ENCODE assay signal across 8 cellular contexts in genomic region chr10:31318382-31318853, GRCh38. TPM values are rescaled to one million over a fixed set of nuclear protein-coding genes. Genes with fewer than 3 reads are reported as not detected.
DNase-seq lines count a peak whose midpoint lies in the region; ATAC-seq lines count a peak whose summit lies in the region.

No MANE protein-coding gene starts in this region.

- H3K56ac ChIP-seq in mesendoderm (ENCODE audit: low read length), result peak overlapping the region; percentile 88

- peak overlapping the region; percentile 99 for H3K27ac Mint-ChIP-seq in activated CD4-positive, alpha-beta memory T cell treated with anti-CD3 and anti-CD28 coated beads for 36 hours

- no peak overlapping the region for H3K27ac ChIP-seq in mesendoderm (ENCODE audit: low read depth, low read length)

- H3K23ac ChIP-seq in mesendoderm (ENCODE audit: low read length), result no peak overlapping the region

- peak overlapping the region; percentile 5 for H3K18ac ChIP-seq in mesendoderm (ENCODE audit: low read length)

- peak overlapping the region; percentile 91 for H3K4me3 ChIP-seq in mesendoderm (ENCODE audit: low read length)

- no peaks in the 10 kb centered on the region for H3K9me3 Mint-ChIP-seq in activated CD4-positive, alpha-beta memory T cell treated with anti-CD3 and anti-CD28 coated beads for 36 hours

- H3K4me1 ChIP-seq in mesendoderm (ENCODE audit: control insufficient read depth, low read depth, low read length), result no peaks in the 10 kb centered on the region

- H2AK5ac ChIP-seq in mesendoderm (ENCODE audit: low read length), result no peak overlapping the region

- H2BK15ac ChIP-seq in mesendoderm (replicated peaks; ENCODE audit: low read depth), result no peak overlapping the region

- WGBS in mesendoderm (ENCODE audit: extremely low coverage, insufficient coverage, low lambda C conversion rate), result no CpG with 5 or more reads among the region's 32 CpGs

- peak overlapping the region; percentile 98 for H3K4me3 Mint-ChIP-seq in activated CD4-positive, alpha-beta memory T cell treated with anti-CD3 and anti-CD28 coated beads for 36 hours

- ATAC-seq in HG02588 (IDR thresholded peaks at IDR 0.05; ENCODE audit: unreplicated experiment), result peak; percentile 71

- H4K5ac ChIP-seq in mesendoderm (ENCODE audit: low read length), result no peak overlapping the region

- H3K36me3 ChIP-seq in mesendoderm (ENCODE audit: control insufficient read depth, insufficient read depth, low read length), result no peaks in the 10 kb centered on the region

- H3K36me3 Mint-ChIP-seq in activated CD4-positive, alpha-beta memory T cell treated with anti-CD3 and anti-CD28 coated beads for 36 hours, result peaks cover 2% of the 10 kb centered on the region

- no peak overlapping the region for H3K4ac ChIP-seq in mesendoderm (ENCODE audit: low read depth, low read length)

- peaks cover 12% of the 10 kb centered on the region for H3K27me3 ChIP-seq in mesendoderm (ENCODE audit: insufficient read depth, low read length, poor library complexity)

- H3K79me2 ChIP-seq in mesendoderm (ENCODE audit: control insufficient read depth, insufficient read depth, low read length), result no peaks in the 10 kb centered on the region

- no peak overlapping the region for H2BK5ac ChIP-seq in mesendoderm (ENCODE audit: low read length)

- H2BK120ac ChIP-seq in mesendoderm (ENCODE audit: low read depth, low read length), result no peak overlapping the region

- intact Hi-C loops in activated CD4-positive, alpha-beta memory T cell treated with anti-CD3 and anti-CD28 coated beads for 36 hours (cut with micrococcal nuclease), result loop anchor here (1.0 to 2.0 kb wide), 4 partner anchors 35 to 284 kb away; no protein-coding TSS in a partner anchor

- H3K27me3 Mint-ChIP-seq in activated CD4-positive, alpha-beta memory T cell treated with anti-CD3 and anti-CD28 coated beads for 36 hours, result no peaks in the 10 kb centered on the region

- peak overlapping the region; percentile 92 for H3K4me2 ChIP-seq in mesendoderm (ENCODE audit: low read length)

- H3K4me1 Mint-ChIP-seq in activated CD4-positive, alpha-beta memory T cell treated with anti-CD3 and anti-CD28 coated beads for 36 hours (ENCODE audit: low read depth), result peaks cover 29% of the 10 kb centered on the region

- peak overlapping the region; percentile 84 for H3K9ac ChIP-seq in mesendoderm (ENCODE audit: low read length)

- POLR2A ChIA-PET in activated CD4-positive, alpha-beta memory T cell treated with anti-CD3 and anti-CD28 coated beads for 36 hours (lab: Charles Lee), result interaction anchor here (0.8 to 3.0 kb wide), 7 partner anchors 10 to 442 kb away, joined by 3 to 17 read pairs (median 4); partner anchors contain the start of gene ZNF438

- H4K8ac ChIP-seq in mesendoderm (ENCODE audit: low read depth, low read length), result no peak overlapping the region

- no peaks in the 10 kb centered on the region for H3K79me1 ChIP-seq in mesendoderm (ENCODE audit: low read length)

- DNase-seq in NCI-H146 (lab: John Stamatoyannopoulos, UW), result peak; percentile 6
- DNase-seq in NCI-H146 treated with DMSO at 0.1 percent for 48 hours (lab: John Stamatoyannopoulos, UW; ENCODE audit: unreplicated experiment), result no peak
- peak; percentile 2 for DNase-seq in NCI-H128 (lab: John Stamatoyannopoulos, UW; ENCODE audit: unreplicated experiment)
- DNase-seq in activated CD4-positive, alpha-beta memory T cell treated with anti-CD3 and anti-CD28 coated beads for 36 hours, result peak; percentile 72
- DNase-seq in effector CD8-positive, alpha-beta T cell (lab: John Stamatoyannopoulos, UW), result peak; percentile 70
- DNase-seq in mesendoderm, result peak; percentile 60
- peak; percentile 39 to 57 for DNase-seq in stimulated activated CD8-positive, alpha-beta memory T cell treated with anti-CD3 and anti-CD28 coated beads, Interleukin-7, amount 100 ng/mL, for 4 hours (ENCODE audit: low read depth in 2 of 2)

- CTCF ChIA-PET in activated CD4-positive, alpha-beta memory T cell treated with anti-CD3 and anti-CD28 coated beads for 36 hours (lab: Charles Lee), result interaction anchor here (1.0 to 2.8 kb wide), 3 partner anchors 235 to 534 kb away, joined by 3 to 6 read pairs (median 5); no protein-coding TSS in a partner anchor

RNA-seq across cellular contexts. Expression of gene ZEB1, which starts 0.6 kb away (rescaled TPM):
- total RNA-seq in activated CD4-positive, alpha-beta memory T cell treated with anti-CD3 and anti-CD28 coated beads for 36 hours, result 10 to 100 TPM; 33.9 to 37.8 TPM
- 0.21 TPM for polyA plus RNA-seq in mesendoderm (2013, experiment 1 of 2)
- 0.27 TPM for polyA plus RNA-seq in mesendoderm (2013, experiment 2 of 2)
